In genomic region chr5:109701779-109702178, GRCh38 we compare ENCODE assay signal across 19 cellular contexts. TPM values are rescaled to one million over a fixed set of nuclear protein-coding genes. Genes with fewer than 3 reads are reported as not detected.
DNase-seq lines count a peak whose midpoint lies in the region; ATAC-seq, FAIRE-seq and TF ChIP-seq lines count a peak whose summit lies in the region.
"Had no signal": no experiment of that assay in that cellular context is flagged by ENCODE, and none has a peak within 500 bp of the region (broad histone marks: within the 10 kb centered on the region; RNA-seq: fewer than 3 reads in every experiment).

No MANE protein-coding gene starts in this region.

- H3K27me3 Mint-ChIP-seq in GM23338 (ENCODE audit: insufficient read depth, low read depth, poor library complexity), result no peaks in the 10 kb centered on the region
- H3K27me3 Mint-ChIP-seq: stimulated activated naive CD8-positive, alpha-beta T cell treated with anti-CD3 and anti-CD28 coated beads, Interleukin-15, amount 100 ng/mL, for 72 hours had no signal

- H3K9me3 Mint-ChIP-seq in GM23338, result no peaks in the 10 kb centered on the region
- H3K9me3 Mint-ChIP-seq: stimulated activated naive CD8-positive, alpha-beta T cell treated with anti-CD3 and anti-CD28 coated beads, Interleukin-15, amount 100 ng/mL, for 72 hours had no signal

- H3K27me3 ChIP-seq in GM23338 (ENCODE audit: insufficient read depth), result no peaks in the 10 kb centered on the region
- H3K27me3 ChIP-seq: spleen, upper lobe of left lung had no signal

- no peak overlapping the region; the same call in 1 of the 2 replicates for H3K27ac Mint-ChIP-seq in GM23338

- H3K79me2 ChIP-seq in GM23338 (replicated peaks; ENCODE audit: insufficient read depth), result peaks cover 100% of the 10 kb centered on the region

- ATAC-seq in GM23338 (no peak), esophagus mucosa (peak; percentile 49), sciatic nerve (peak; percentile 72), SK-N-SH treated with all-trans-retinoic acid at 6 μM for 48 hours (no peak)
- ATAC-seq: stimulated activated naive CD8-positive, alpha-beta T cell treated with anti-CD3 and anti-CD28 coated beads, Interleukin-15, amount 100 ng/mL, for 72 hours had no signal

- DNase-seq in GM23338 (ENCODE audit: low spot score) (no peak), OCI-M1 (lab: John Stamatoyannopoulos, UW) (peak; percentile 72), sciatic nerve (ENCODE audit: low spot score) (no peak), frontal cortex (ENCODE audit: low spot score in 2 of 2) (no peak), NCI-H2107 (lab: John Stamatoyannopoulos, UW) (no peak)
- DNase-seq: activated CD4-positive, alpha-beta T cell treated with anti-CD3 and anti-CD28 coated beads, Interleukin-2, amount 50 U/mL, for 4 hours; activated gamma-delta T cell; amygdala; central memory CD4-positive, alpha-beta T cell; COR-L47; left ventricle myocardium inferior; NCI-H1417; spleen; stimulated activated CD4-positive, alpha-beta T cell treated with anti-CD3 and anti-CD28 coated beads, Interleukin-4, amount 100 ng/mL, for 24 hours; stimulated activated naive CD8-positive, alpha-beta T cell treated with anti-CD3 and anti-CD28 coated beads, Interleukin-15, amount 100 ng/mL, for 72 hours; upper lobe of left lung had no signal

- 0 out of 2 replicates have a peak overlapping the region, but pooled peaks have one; percentile 6 for H3K4me2 ChIP-seq in GM23338

- peaks cover 47% of the 10 kb centered on the region for H4K20me1 ChIP-seq in GM23338 (replicated peaks; ENCODE audit: insufficient read depth)

- no peak overlapping the region for H3K4me3 Mint-ChIP-seq in GM23338
- H3K4me3 Mint-ChIP-seq: stimulated activated naive CD8-positive, alpha-beta T cell treated with anti-CD3 and anti-CD28 coated beads, Interleukin-15, amount 100 ng/mL, for 72 hours had no signal

- H3F3A ChIP-seq in GM23338 (replicated peaks; ENCODE audit: low read depth), result no peaks in the 10 kb centered on the region

- no peak overlapping the region for H3K27ac ChIP-seq in GM23338 (ENCODE audit: low read depth)
- H3K27ac ChIP-seq: left ventricle myocardium inferior, spleen, upper lobe of left lung, VCaP had no signal

- no peak for TF ChIP-seq CTCF in GM23338 (conservative IDR thresholded peaks at IDR 0.05; ENCODE audit: low read depth in 2 of 2)

- H3K9me2 ChIP-seq in GM23338 (ENCODE audit: insufficient read depth), result no peaks in the 10 kb centered on the region; the same call in 1 of the 2 replicates

- peaks cover 8% of the 10 kb centered on the region; the same call in 2 of the 3 replicates for H3K36me3 Mint-ChIP-seq in GM23338 (ENCODE audit: low read depth)

- H3K4me1 Mint-ChIP-seq in GM23338, result peaks cover 76% of the 10 kb centered on the region

- no peak overlapping the region for H2AFZ ChIP-seq in GM23338

- intact Hi-C loops in sciatic nerve (cut with DNase I), result no loop called here

- H3K4me3 ChIP-seq in GM23338, result no peak overlapping the region
- H3K4me3 ChIP-seq: left ventricle myocardium inferior, spleen, upper lobe of left lung had no signal

- H3K4me1 ChIP-seq in GM23338 (ENCODE audit: insufficient read depth), result peaks cover 51% of the 10 kb centered on the region

- H3K36me3 ChIP-seq in GM23338 (ENCODE audit: insufficient read depth), result no peaks in the 10 kb centered on the region
- H3K36me3 ChIP-seq: left ventricle myocardium inferior, spleen, upper lobe of left lung had no signal

- FAIRE-seq in frontal cortex (lab: Jason Lieb, UNC), result no peak

TF ChIP-seq in GM23338, 12 proteins besides CTCF, POLR2A, EP300 and RAD21 (continues in another document):
- TF ChIP-seq STAT1 (IDR thresholded peaks at IDR 0.05; ENCODE audit: unreplicated experiment) (no peak), NANOG (IDR thresholded peaks at IDR 0.05; ENCODE audit: borderline replicate concordance) (no peak), REST (IDR thresholded peaks at IDR 0.05; ENCODE audit: unreplicated experiment) (no peak), EZH2phosphoT487 (IDR thresholded peaks at IDR 0.05; ENCODE audit: unreplicated experiment) (no peak), ZNF114 (CRISPR knock-in tag; IDR thresholded peaks at IDR 0.05) (no peak), JUNB (IDR thresholded peaks at IDR 0.05; ENCODE audit: unreplicated experiment) (no peak), CREB1 (CRISPR knock-in tag; IDR thresholded peaks at IDR 0.05; ENCODE audit: low read depth) (no peak), EZH2 (IDR thresholded peaks at IDR 0.05; ENCODE audit: low read depth, unreplicated experiment) (no peak), ZNF331 (CRISPR knock-in tag; IDR thresholded peaks at IDR 0.05; ENCODE audit: low read depth) (no peak)

TF ChIP-seq in SK-N-SH treated with all-trans-retinoic acid at 6 μM for 48 hours, 23 proteins besides CTCF, POLR2A, EP300 and RAD21 (continues in another document):
- TF ChIP-seq TSHZ2 (CRISPR knock-in tag; IDR thresholded peaks at IDR 0.05), result no peak
- no peak for TF ChIP-seq ZNF565 (CRISPR knock-in tag; conservative IDR thresholded peaks at IDR 0.05; ENCODE audit: low read depth)
- TF ChIP-seq TOX (CRISPR knock-in tag; IDR thresholded peaks at IDR 0.05; ENCODE audit: borderline replicate concordance), result no peak
- TF ChIP-seq CSDC2 (CRISPR knock-in tag; IDR thresholded peaks at IDR 0.05), result no peak
- no peak for TF ChIP-seq PPARA (CRISPR knock-in tag; IDR thresholded peaks at IDR 0.05; ENCODE audit: borderline replicate concordance)
- TF ChIP-seq POU6F1 (CRISPR knock-in tag; IDR thresholded peaks at IDR 0.05; ENCODE audit: borderline replicate concordance, low read depth), result no peak
- TF ChIP-seq CREB5 (CRISPR knock-in tag; IDR thresholded peaks at IDR 0.05; ENCODE audit: low read depth), result no peak
- TF ChIP-seq OSR1 (CRISPR knock-in tag; IDR thresholded peaks at IDR 0.05), result no peak
- TF ChIP-seq SNAI2 (CRISPR knock-in tag; IDR thresholded peaks at IDR 0.05), result no peak
- TF ChIP-seq ZFP30 (CRISPR knock-in tag; IDR thresholded peaks at IDR 0.05), result no peak
- no peak for TF ChIP-seq RARB (CRISPR knock-in tag; IDR thresholded peaks at IDR 0.05)
- no peak for TF ChIP-seq ZNF8 (CRISPR knock-in tag; IDR thresholded peaks at IDR 0.05)
- TF ChIP-seq ZNF70 (CRISPR knock-in tag; IDR thresholded peaks at IDR 0.05), result no peak
- TF ChIP-seq ISL1 (CRISPR knock-in tag; IDR thresholded peaks at IDR 0.05), result no peak
- TF ChIP-seq BACH2 (CRISPR knock-in tag; IDR thresholded peaks at IDR 0.05; ENCODE audit: borderline replicate concordance), result no peak
- TF ChIP-seq ZFP3 (CRISPR knock-in tag; IDR thresholded peaks at IDR 0.05), result no peak

RNA-seq across cellular contexts. Expression of gene MAN2A1, which starts 12.1 kb away (rescaled TPM):
- total RNA-seq in GM23338 (2014; rRNA removed; shearing (Covaris generic)), result 129 and 132 TPM in 2 replicates
- 28.3 and 32.5 TPM in 2 replicates for polyA plus RNA-seq in GM23338 (2016; fragmentation: Nextera tagmentation; extraction: Ambion mirVana)
- total RNA-seq in esophagus mucosa, result 36.6 TPM
- total RNA-seq in sciatic nerve, result 45.2 TPM
- 74.6 TPM for total RNA-seq in frontal cortex

Comparison
In these comparisons a context has a peak if more than half of its experiments do, and no peak if none do; other contexts are left out.
1. ATAC-seq: peak in esophagus mucosa (single experiment) and sciatic nerve (single experiment); none in GM23338 (single experiment) and SK-N-SH treated with all-trans-retinoic acid at 6 μM for 48 hours (single experiment).